In genomic region chr10:103649654-103650423, GRCh38 we compare ENCODE assay signal across 18 cellular contexts.
DNase-seq lines count a peak whose midpoint lies in the region; ATAC-seq, FAIRE-seq and TF ChIP-seq lines count a peak whose summit lies in the region.
"Had no signal": no experiment of that assay in that cellular context is flagged by ENCODE, and none has a peak within 500 bp of the region (broad histone marks: within the 10 kb centered on the region; RNA-seq: fewer than 3 reads in every experiment).

No MANE protein-coding gene starts in this region.

- no peak overlapping the region for H3K4ac ChIP-seq in H1 (replicated peaks; ENCODE audit: insufficient read length, low read depth, low read length)

- DNase-seq in GM23248 (no peak), NCI-H2171 (lab: John Stamatoyannopoulos, UW) (peak; percentile 59), H1 (ENCODE audit: low read depth in 1 of 2, low spot score in 2 of 2) (no peak), hippocampal formation (lab: John Stamatoyannopoulos, UW) (no peak), H54 (ENCODE audit: insufficient read length, low spot score) (no peak)
- no peak for DNase-seq in CD8-positive, alpha-beta memory T cell
- DNase-seq: activated CD8-positive, alpha-beta memory T cell treated with anti-CD3 and anti-CD28 coated beads, Interleukin-2, amount 50 U/mL, for 48 hours; cortex of kidney; immature natural killer cell; MM.1S; stimulated activated CD4-positive, alpha-beta T cell treated with anti-CD3 and anti-CD28 coated beads, Interleukin-2, amount 100 ng/mL, for 48 hours; stimulated activated naive B cell treated with anti-CD40 and anti-IgM and Interleukin-4, amounts not matched to agents 10 μg/mL and 1 μg/mL and 100 μg/mL, for 72 hours had no signal

- TF ChIP-seq POLR2A in H1 (IDR thresholded peaks at IDR 0.05; ENCODE audit: control extremely low read depth in 1 of 2, low read depth in 2 of 2, low read length in 2 of 2) (no peak), H54 (IDR thresholded peaks at IDR 0.05; ENCODE audit: low read depth, low read length) (no peak)

- H3K79me1 ChIP-seq in H1 (ENCODE audit: low read depth, low read length), result no peaks in the 10 kb centered on the region; the same call in 1 of the 2 replicates

- H3K4me1 ChIP-seq in GM23248 (ENCODE audit: insufficient read depth) (peaks cover 77% of the 10 kb centered on the region), H1 (replicated peaks in 1 of 4; ENCODE audit: control insufficient read depth in 3 of 4, insufficient read depth in 4 of 4, low read length in 3 of 4) (peaks cover 0 to 34% (median 22%) of the 10 kb centered on the region in 4 experiments; a peak in 6 of 7 replicates), skeletal muscle tissue (ENCODE audit: control insufficient read depth in 3 of 3, insufficient read depth in 3 of 3, low read length in 3 of 3) (peaks cover 93 to 99% (median 98%) of the 10 kb centered on the region in 3 donors)
- H3K4me1 ChIP-seq in CD8-positive, alpha-beta memory T cell (ENCODE audit: insufficient read depth, low read length), result no peaks in the 10 kb centered on the region

- no peak overlapping the region for H3K14ac ChIP-seq in H1 (ENCODE audit: insufficient read length)

- H3K4me3 Mint-ChIP-seq in CD8-positive, alpha-beta memory T cell, result no peak overlapping the region
- H3K4me3 Mint-ChIP-seq: immature natural killer cell; stimulated activated naive B cell treated with anti-CD40 and anti-IgM and Interleukin-4, amounts not matched to agents 10 μg/mL and 1 μg/mL and 100 μg/mL, for 72 hours had no signal

- 0 out of 2 replicates have a peak overlapping the region, but pooled peaks have one; percentile 40 for H2BK5ac ChIP-seq in H1 (ENCODE audit: low read depth, low read length)

- CTCF ChIA-PET in H1 (lab: Charles Lee; ENCODE audit: partially characterized antibody), result interaction anchor here (0.9 to 27.1 kb wide), 15 partner anchors 9 to 164 kb away, joined by 3 to 336 read pairs (median 5); no protein-coding TSS in a partner anchor
- CTCF ChIA-PET in CD8-positive, alpha-beta memory T cell (lab: Charles Lee), result interaction anchor here (0.7 kb wide), 1 partner anchor 11 kb away, joined by 3 read pairs; no protein-coding TSS in a partner anchor

- WGBS in GM23248 (ENCODE audit: low coverage in 1 of 2, low lambda C conversion rate in 2 of 2, missing lambda C conversion rate in 2 of 2), 2 experiments, result 69 to 74% methylated on average over 11 of the region's 11 CpGs
- 86% methylated on average over 11 of the region's 11 CpGs; no CpG with 5 or more reads in 1 of the 2 experiments for WGBS in H1 (ENCODE audit: extremely low coverage in 1 of 2, insufficient coverage in 1 of 2, insufficient read length in 1 of 2, insufficient replicate concordance in 2 of 2, low coverage in 1 of 2, low lambda C conversion rate in 2 of 2, missing lambda C conversion rate in 1 of 2), 2 experiments

- H3K9ac ChIP-seq in GM23248, result peak overlapping the region; percentile 56; the same call in 1 of the 2 replicates
- H3K9ac ChIP-seq in H1 (replicated peaks in 1 of 4; ENCODE audit: extremely low read depth in 1 of 4, low read depth in 3 of 4, low read length in 3 of 4), result no peak overlapping the region
- H3K9ac ChIP-seq in skeletal muscle tissue (ENCODE audit: low read depth in 1 of 3, low read length in 3 of 3), result peak overlapping the region in 2 of 3 donors; percentile 54 to 73
- H3K9ac ChIP-seq: BLaER1 had no signal

- H4K20me1 ChIP-seq in GM23248 (ENCODE audit: insufficient read depth) (no peaks in the 10 kb centered on the region; the same call in 1 of the 2 replicates), H1 (replicated peaks in 1 of 2; ENCODE audit: control insufficient read depth in 1 of 2, insufficient read depth in 2 of 2, low read length in 2 of 2) (peaks cover 0 to 2% of the 10 kb centered on the region in 2 experiments)

- FAIRE-seq in H1 (lab: Jason Lieb, UNC) (no peak), H54 (lab: Jason Lieb, UNC) (no peak)
- FAIRE-seq: HTR-8/SVneo had no signal

- H3K4me2 ChIP-seq in GM23248 (ENCODE audit: unreplicated experiment), result peak overlapping the region; percentile 37
- no peak overlapping the region for H3K4me2 ChIP-seq in H1 (ENCODE audit: insufficient read depth in 1 of 2, low read depth in 2 of 2, low read length in 2 of 2)
- H3K4me2 ChIP-seq: BLaER1 had no signal

- no peak for TF ChIP-seq RAD21 in H1 (IDR thresholded peaks at IDR 0.05 in 1 of 2, conservative IDR thresholded peaks at IDR 0.05 in 1 of 2; ENCODE audit: low read depth in 2 of 2, low read length in 2 of 2)

- H4K8ac ChIP-seq in H1 (ENCODE audit: extremely low read depth, insufficient read depth, low read length), result no peak overlapping the region

- H3K4me1 Mint-ChIP-seq in CD8-positive, alpha-beta memory T cell, result peaks cover 0 to 3% (median 0%) of the 10 kb centered on the region in 3 donors
- H3K4me1 Mint-ChIP-seq: immature natural killer cell had no signal

- H2AK5ac ChIP-seq in H1 (ENCODE audit: low read depth, low read length), result peak overlapping the region; percentile 2; the same call in 1 of the 2 replicates

- no peak overlapping the region for H3K27ac Mint-ChIP-seq in CD8-positive, alpha-beta memory T cell
- H3K27ac Mint-ChIP-seq: immature natural killer cell had no signal

- H4K5ac ChIP-seq in H1 (ENCODE audit: insufficient read length, low read depth, low read length), result no peak overlapping the region

- 0 out of 2 replicates have a peak, but pooled peaks cover 12% of the 10 kb centered on the region for H3K36me3 ChIP-seq in GM23248 (ENCODE audit: low read depth)
- H3K36me3 ChIP-seq in H1 (ENCODE audit: control insufficient read depth in 2 of 4, insufficient read depth in 4 of 4, low read length in 3 of 4), result 0 out of 8 replicates have a peak, but pooled peaks cover 0 to 1% (median 0%) of the 10 kb centered on the region in 4 experiments
- H3K36me3 ChIP-seq in skeletal muscle tissue (ENCODE audit: control insufficient read depth in 3 of 3, insufficient read depth in 3 of 3, low read length in 3 of 3), result peaks cover 0 to 4% (median 0%) of the 10 kb centered on the region in 3 donors
- no peaks in the 10 kb centered on the region for H3K36me3 ChIP-seq in CD8-positive, alpha-beta memory T cell (ENCODE audit: insufficient read depth, low read length)
- H3K36me3 ChIP-seq: prostate gland had no signal

- H3K79me2 ChIP-seq in GM23248 (ENCODE audit: insufficient read depth) (peaks cover 95% of the 10 kb centered on the region), H1 (ENCODE audit: control insufficient read depth in 1 of 2, insufficient read depth in 2 of 2, low read length in 2 of 2) (0 out of 4 replicates have a peak, but pooled peaks cover 0 to 3% of the 10 kb centered on the region in 2 experiments)

- H2AFZ ChIP-seq in GM23248 (no peak overlapping the region), H1 (ENCODE audit: low read length) (no peak overlapping the region)

- H3K18ac ChIP-seq in H1 (ENCODE audit: extremely low read depth, low read length), result no peak overlapping the region

- H4K91ac ChIP-seq in H1 (replicated peaks; ENCODE audit: insufficient read length, low read length), result no peak overlapping the region

- TF ChIP-seq EP300 in H1 (IDR thresholded peaks at IDR 0.05; ENCODE audit: borderline replicate concordance in 1 of 2, low read depth in 2 of 2, low read length in 2 of 2), result no peak

- no peak overlapping the region for H2BK120ac ChIP-seq in H1 (replicated peaks; ENCODE audit: low read depth, low read length)

- H3K4me3 ChIP-seq in GM23248 (no peak overlapping the region), H1 (ENCODE audit: extremely low read depth in 1 of 4, insufficient read depth in 2 of 4, low read depth in 3 of 4, low read length in 4 of 4) (no peak overlapping the region), skeletal muscle tissue (ENCODE audit: low read length in 3 of 3) (peak overlapping the region in 2 of 3 donors; percentile 44 to 60)
- H3K4me3 ChIP-seq in CD8-positive, alpha-beta memory T cell (ENCODE audit: low read length), result no peak overlapping the region
- H3K4me3 ChIP-seq: BLaER1, prostate gland had no signal

- H2BK20ac ChIP-seq in H1 (ENCODE audit: low read length), result peak overlapping the region; percentile 16; the same call in 1 of the 2 replicates

- in situ Hi-C loops in GM23248 (cut with MboI), result no loop called here

- POLR2A ChIA-PET in H1 (lab: Charles Lee; ENCODE audit: partially characterized antibody), result interaction anchor here (0.9 to 4.3 kb wide), 7 partner anchors 11 to 51 kb away, joined by 3 to 20 read pairs (median 4); no protein-coding TSS in a partner anchor
- POLR2A ChIA-PET in CD8-positive, alpha-beta memory T cell (lab: Charles Lee), result no interaction called here

- H3K56ac ChIP-seq in H1 (replicated peaks; ENCODE audit: insufficient read length, low read depth, low read length), result no peak overlapping the region

- peaks cover 71% of the 10 kb centered on the region for H3F3A ChIP-seq in GM23248 (ENCODE audit: insufficient read depth)

- no peak overlapping the region for H2BK15ac ChIP-seq in H1 (ENCODE audit: low read length)

- no peak overlapping the region for H3K23ac ChIP-seq in H1 (ENCODE audit: insufficient read length)

- no peak for ATAC-seq in GM18868 (IDR thresholded peaks at IDR 0.05; ENCODE audit: unreplicated experiment)
- ATAC-seq: SK-N-SH treated with all-trans-retinoic acid at 6 μM for 48 hours; stimulated activated naive B cell treated with anti-CD40 and anti-IgM and Interleukin-4, amounts not matched to agents 10 μg/mL and 1 μg/mL and 100 μg/mL, for 72 hours had no signal

- no peaks in the 10 kb centered on the region for H3K23me2 ChIP-seq in H1 (ENCODE audit: low read depth, low read length)

- H3K9me2 ChIP-seq in GM23248 (ENCODE audit: insufficient read depth), result no peaks in the 10 kb centered on the region

- no peaks in the 10 kb centered on the region for H3K27me3 ChIP-seq in GM23248 (replicated peaks; ENCODE audit: insufficient read depth)
- H3K27me3 ChIP-seq in H1 (replicated peaks in 1 of 4; ENCODE audit: control insufficient read depth in 3 of 4, extremely low read depth in 1 of 4, insufficient read depth in 3 of 4, low read length in 3 of 4), result no peaks in the 10 kb centered on the region
- no peaks in the 10 kb centered on the region for H3K27me3 ChIP-seq in skeletal muscle tissue (ENCODE audit: control insufficient read depth in 3 of 3, insufficient read depth in 3 of 3, low read length in 3 of 3)
- H3K27me3 ChIP-seq in CD8-positive, alpha-beta memory T cell (ENCODE audit: insufficient read depth, low read length, poor library complexity, severe bottlenecking), result no peaks in the 10 kb centered on the region
- H3K27me3 ChIP-seq: BLaER1 had no signal

- H3K27ac ChIP-seq in GM23248 (peak overlapping the region; percentile 78), H1 (ENCODE audit: low read depth, low read length) (no peak overlapping the region), skeletal muscle tissue (ENCODE audit: low read depth, low read length) (peak overlapping the region; percentile 85)
- H3K27ac ChIP-seq in CD8-positive, alpha-beta memory T cell (ENCODE audit: low read depth, low read length), result no peak overlapping the region
- H3K27ac ChIP-seq: BLaER1 had no signal

- H3K36me3 Mint-ChIP-seq in CD8-positive, alpha-beta memory T cell, result peaks cover 0 to 12% (median 0%) of the 10 kb centered on the region in 3 donors
- H3K36me3 Mint-ChIP-seq: immature natural killer cell had no signal

- H3K27me3 Mint-ChIP-seq in CD8-positive, alpha-beta memory T cell, result no peaks in the 10 kb centered on the region
- H3K27me3 Mint-ChIP-seq: stimulated activated naive B cell treated with anti-CD40 and anti-IgM and Interleukin-4, amounts not matched to agents 10 μg/mL and 1 μg/mL and 100 μg/mL, for 72 hours had no signal

- 0 out of 2 replicates have a peak overlapping the region, but pooled peaks have one; percentile 64 for H2BK12ac ChIP-seq in H1 (ENCODE audit: low read depth, low read length)

- no peak for TF ChIP-seq CTCF in H1 (IDR thresholded peaks at IDR 0.05; ENCODE audit: control extremely low read depth in 1 of 3, insufficient read depth in 1 of 3, low read depth in 1 of 3, low read length in 3 of 3)

- no peaks in the 10 kb centered on the region for H3K9me3 Mint-ChIP-seq in CD8-positive, alpha-beta memory T cell
- H3K9me3 Mint-ChIP-seq: immature natural killer cell; stimulated activated naive B cell treated with anti-CD40 and anti-IgM and Interleukin-4, amounts not matched to agents 10 μg/mL and 1 μg/mL and 100 μg/mL, for 72 hours had no signal

- H3K9me3 ChIP-seq in GM23248 (ENCODE audit: low read depth) (no peaks in the 10 kb centered on the region), H1 (ENCODE audit: insufficient read depth in 2 of 2, low read depth in 1 of 2, low read length in 1 of 2) (no peaks in the 10 kb centered on the region), skeletal muscle tissue (ENCODE audit: control insufficient read depth in 3 of 3, low read length in 3 of 3) (no peaks in the 10 kb centered on the region)
- no peaks in the 10 kb centered on the region for H3K9me3 ChIP-seq in CD8-positive, alpha-beta memory T cell (ENCODE audit: low read length)
- H3K9me3 ChIP-seq: BLaER1, prostate gland had no signal

Comparison
In these comparisons a context has a peak if more than half of its experiments do, and no peak if none do; other contexts are left out.
1. H3K27ac ChIP-seq: peak in GM23248 (single experiment) and skeletal muscle tissue (single experiment); none in H1 (single experiment) and CD8-positive, alpha-beta memory T cell (single experiment).
2. H3K4me3 ChIP-seq: peak in skeletal muscle tissue (2 of 3); none in GM23248 (single experiment), H1 (0 of 4) and CD8-positive, alpha-beta memory T cell (single experiment).
3. H3K9ac ChIP-seq: peak in GM23248 (single experiment) and skeletal muscle tissue (2 of 3); none in H1 (0 of 4).